ENCODE assay signal across 33 cellular contexts in genomic region chr6:36235862-36236261, GRCh38. TPM values are rescaled to one million over a fixed set of nuclear protein-coding genes. Genes with fewer than 3 reads are reported as not detected.
"Had no signal": no experiment of that assay in that cellular context is flagged by ENCODE, and none has a peak within 500 bp of the region (broad histone marks: within the 10 kb centered on the region; RNA-seq: fewer than 3 reads in every experiment).

No MANE protein-coding gene starts in this region.

- H3K4me1 ChIP-seq: esophagus muscularis mucosa, foreskin keratinocyte, gastrocnemius medialis, heart left ventricle had no signal

- DNase-seq: activated CD4-positive, alpha-beta memory T cell treated with anti-CD3 and anti-CD28 coated beads, Interleukin-2, amount 10 ng/mL, durations not matched to agents 7 days and 5 days; activated CD4-positive, alpha-beta T cell treated with anti-CD3 and anti-CD28 coated beads for 1 hour; activated CD4-positive, alpha-beta T cell treated with anti-CD3 and anti-CD28 coated beads for 4 hours; activated CD4-positive, alpha-beta T cell treated with anti-CD3 and anti-CD28 coated beads, Interleukin-2, amount 10 ng/mL, durations not matched to agents 7 days and 5 days; activated CD4-positive, alpha-beta T cell treated with anti-CD3 and anti-CD28 coated beads, Interleukin-2, amount 50 U/mL, for 4 hours; activated CD8-positive, alpha-beta memory T cell treated with anti-CD3 and anti-CD28 coated beads, Interleukin-2, amount 50 U/mL, for 48 hours; activated gamma-delta T cell; activated naive CD4-positive, alpha-beta T cell treated with anti-CD3 and anti-CD28 coated beads, Interleukin-2, amount 50 U/mL, for 16 hours; activated naive CD4-positive, alpha-beta T cell treated with Interleukin-2 at 50 U/mL for 16 hours; activated T-cell treated with anti-CD3 and anti-CD28 coated beads for 4 hours; activated T-cell treated with anti-CD3 and anti-CD28 coated beads, Interleukin-2, amount 50 U/mL, for 24 hours; activated T-cell treated with anti-CD3 and anti-CD28 coated beads, Interleukin-2, amount 50 U/mL, for 72 hours; amniotic stem cell; anterior cingulate cortex; brain microvascular endothelial cell; dorsolateral prefrontal cortex; effector memory CD4-positive, alpha-beta T cell; foreskin keratinocyte; gastrocnemius medialis; glutamatergic neuron; heart left ventricle; T-helper 1 cell; T-helper 2 cell had no signal

- H3K27me3 Mint-ChIP-seq: activated CD4-positive, alpha-beta memory T cell treated with anti-CD3 and anti-CD28 coated beads, Interleukin-2, amount 10 ng/mL, durations not matched to agents 7 days and 5 days; activated CD4-positive, alpha-beta T cell treated with anti-CD3 and anti-CD28 coated beads, Interleukin-2, amount 10 ng/mL, durations not matched to agents 7 days and 5 days; activated naive CD8-positive, alpha-beta T cell; activated T-cell treated with anti-CD3 and anti-CD28 coated beads, Interleukin-2, amount 50 U/mL, for 24 hours; central memory CD8-positive, alpha-beta T cell had no signal

- H3K27ac Mint-ChIP-seq: activated CD4-positive, alpha-beta memory T cell treated with anti-CD3 and anti-CD28 coated beads, Interleukin-2, amount 10 ng/mL, durations not matched to agents 7 days and 5 days; activated naive CD8-positive, alpha-beta T cell; activated T-cell treated with anti-CD3 and anti-CD28 coated beads, Interleukin-2, amount 50 U/mL, for 24 hours; activated T-cell treated with anti-CD3 and anti-CD28 coated beads, Interleukin-2, amount 50 U/mL, for 72 hours; dendritic cell treated with granulocyte-macrophage colony-stimulating factor and Interleukin-4, amounts not matched to agents 40 ng/mL and 50 ng/mL, for 4 days had no signal

- H3K4me3 ChIP-seq: coronary artery, dorsolateral prefrontal cortex, esophagus muscularis mucosa, gastrocnemius medialis, heart left ventricle had no signal

- H3K27me3 ChIP-seq: brain microvascular endothelial cell, dorsolateral prefrontal cortex, esophagus muscularis mucosa, foreskin keratinocyte, gastrocnemius medialis, heart left ventricle had no signal

- H3K9me3 Mint-ChIP-seq: activated CD4-positive, alpha-beta memory T cell treated with anti-CD3 and anti-CD28 coated beads, Interleukin-2, amount 10 ng/mL, durations not matched to agents 7 days and 5 days; activated CD4-positive, alpha-beta T cell treated with anti-CD3 and anti-CD28 coated beads, Interleukin-2, amount 10 ng/mL, durations not matched to agents 7 days and 5 days; activated T-cell treated with anti-CD3 and anti-CD28 coated beads, Interleukin-2, amount 50 U/mL, for 24 hours; activated T-cell treated with anti-CD3 and anti-CD28 coated beads, Interleukin-2, amount 50 U/mL, for 72 hours; central memory CD8-positive, alpha-beta T cell; dendritic cell treated with granulocyte-macrophage colony-stimulating factor and Interleukin-4, amounts not matched to agents 40 ng/mL and 50 ng/mL, for 4 days; WTC11 had no signal

- FAIRE-seq: astrocyte, bronchial epithelial cell had no signal

- ATAC-seq: activated T-cell treated with anti-CD3 and anti-CD28 coated beads, Interleukin-2, amount 50 U/mL, for 72 hours; gastrocnemius medialis; heart left ventricle had no signal

- H3K9me3 ChIP-seq: esophagus muscularis mucosa, gastrocnemius medialis, heart left ventricle had no signal

- H3K4me3 Mint-ChIP-seq: activated CD4-positive, alpha-beta memory T cell treated with anti-CD3 and anti-CD28 coated beads, Interleukin-2, amount 10 ng/mL, durations not matched to agents 7 days and 5 days; activated CD4-positive, alpha-beta T cell treated with anti-CD3 and anti-CD28 coated beads, Interleukin-2, amount 10 ng/mL, durations not matched to agents 7 days and 5 days; activated naive CD8-positive, alpha-beta T cell; activated T-cell treated with anti-CD3 and anti-CD28 coated beads, Interleukin-2, amount 50 U/mL, for 24 hours; activated T-cell treated with anti-CD3 and anti-CD28 coated beads, Interleukin-2, amount 50 U/mL, for 72 hours; central memory CD8-positive, alpha-beta T cell; dendritic cell treated with granulocyte-macrophage colony-stimulating factor and Interleukin-4, amounts not matched to agents 40 ng/mL and 50 ng/mL, for 4 days; WTC11 had no signal

- H3K27ac ChIP-seq: brain microvascular endothelial cell, coronary artery, dorsolateral prefrontal cortex, esophagus muscularis mucosa, foreskin keratinocyte, gastrocnemius medialis, heart left ventricle had no signal

RNA-seq across cellular contexts. Expression of gene PNPLA1, which starts 34.0 kb away (rescaled TPM):
- total RNA-seq: activated CD4-positive, alpha-beta T cell treated with anti-CD3 and anti-CD28 coated beads, Interleukin-2, amount 10 ng/mL, durations not matched to agents 7 days and 5 days; activated T-cell treated with anti-CD3 and anti-CD28 coated beads, Interleukin-2, amount 50 U/mL, for 72 hours; astrocyte; cardiac septum; cerebellum; foreskin keratinocyte; gastrocnemius medialis; WTC11 had no signal
- polyA plus RNA-seq: foreskin keratinocyte had no signal
